Comparison of ENCODE assay signal across 18 cellular contexts in genomic region chr3:61065451-61066011, GRCh38.
DNase-seq lines count a peak whose midpoint lies in the region; ATAC-seq, FAIRE-seq and TF ChIP-seq lines count a peak whose summit lies in the region.
"Had no signal": no experiment of that assay in that cellular context is flagged by ENCODE, and none has a peak within 500 bp of the region (broad histone marks: within the 10 kb centered on the region; RNA-seq: fewer than 3 reads in every experiment).

No MANE protein-coding gene starts in this region.

- no peak for TF ChIP-seq EP300 in K562 (IDR thresholded peaks at IDR 0.05; ENCODE audit: low read length)

- intact Hi-C loops in K562 (cut with micrococcal nuclease), result no loop called here

- POLR2A ChIA-PET in HEK293T (lab: Yijun Ruan, JAX), result no interaction called here
- POLR2A ChIA-PET in K562 (lab: Yijun Ruan, JAX), result interaction anchor here (0.6 kb wide), 1 partner anchor 1559 kb away, joined by 5 read pairs; no protein-coding TSS in a partner anchor

- H3K9me1 ChIP-seq in K562 (ENCODE audit: control insufficient read depth, insufficient read depth, low read length), result no peaks in the 10 kb centered on the region

- no peaks in the 10 kb centered on the region for H3K27me3 Mint-ChIP-seq in HFFc6 (ENCODE audit: insufficient read depth)
- H3K27me3 Mint-ChIP-seq: CD4-positive, alpha-beta memory T cell had no signal

- CTCF ChIA-PET in HEK293T (lab: Yijun Ruan, JAX), result interaction anchor here (0.6 kb wide), 1 partner anchor 305 kb away, joined by 7 read pairs; no protein-coding TSS in a partner anchor
- CTCF ChIA-PET in K562 (lab: Yijun Ruan, JAX; ENCODE audit: low intra/inter-chr PET ratio), result no interaction called here

- no peaks in the 10 kb centered on the region for H3K36me3 ChIP-seq in K562 (ENCODE audit: control insufficient read depth, insufficient read depth, low read length)

- H3K4me3 Mint-ChIP-seq in HFFc6, result no peak overlapping the region
- H3K4me3 Mint-ChIP-seq: CD4-positive, alpha-beta memory T cell; GM23338; H9 had no signal

- TF ChIP-seq POLR2A in K562 (conservative IDR thresholded peaks at IDR 0.05), result no peak

- no TSS peak for BruUV-seq in K562 (replicated peaks; lab: Mats Ljungman, UMichigan)

- no peak overlapping the region for H3K4me2 ChIP-seq in K562 (ENCODE audit: insufficient read depth, low read length)
- H3K4me2 ChIP-seq: GM23338 had no signal

- no peak for ATAC-seq in K562
- ATAC-seq in stimulated activated naive CD8-positive, alpha-beta T cell treated with anti-CD3 and anti-CD28 coated beads, Interleukin-15, Interleukin-2, amounts not matched to agents 100 U/mL and 50 U/mL, for 24 hours, result no peak
- ATAC-seq: GM23338, HCT116 had no signal

- no peak overlapping the region for H3K4me3 ChIP-seq in K562
- H3K4me3 ChIP-seq: GM23338 had no signal

- H4K20me1 ChIP-seq in K562 (replicated peaks; ENCODE audit: control insufficient read depth, insufficient read depth, low read length), result no peaks in the 10 kb centered on the region

- H3K79me2 ChIP-seq in K562 (ENCODE audit: control insufficient read depth, insufficient read depth, low read length), result no peaks in the 10 kb centered on the region

- no peak overlapping the region for H3K27ac ChIP-seq in K562 (ENCODE audit: extremely low read depth, low read depth, low read length)

- FAIRE-seq in K562 (lab: Jason Lieb, UNC), result no peak
- FAIRE-seq: GM12891, GM18507 had no signal

- no peaks in the 10 kb centered on the region for H3K27me3 ChIP-seq in K562 (ENCODE audit: control insufficient read depth in 2 of 2, insufficient read depth in 2 of 2, low read length in 2 of 2)

- H3K4me1 ChIP-seq in K562 (replicated peaks in 1 of 2; ENCODE audit: control insufficient read depth in 2 of 2, insufficient read depth in 2 of 2, low read length in 2 of 2), result no peaks in the 10 kb centered on the region

- no peaks in the 10 kb centered on the region for H3K4me1 Mint-ChIP-seq in HFFc6 (ENCODE audit: low read depth)
- H3K4me1 Mint-ChIP-seq: CD4-positive, alpha-beta memory T cell; GM23338; H9 had no signal

- no peak overlapping the region for H3K9ac ChIP-seq in K562 (ENCODE audit: insufficient read depth in 1 of 2, low read depth in 2 of 2, low read length in 2 of 2)

- H3K9me3 Mint-ChIP-seq in HFFc6, result peaks cover 24% of the 10 kb centered on the region
- H3K9me3 Mint-ChIP-seq: GM23338, H9 had no signal

- no peak for TF ChIP-seq CTCF in K562 (IDR thresholded peaks at IDR 0.05 in 2 of 3, conservative IDR thresholded peaks at IDR 0.05 in 1 of 3; ENCODE audit: insufficient read depth in 2 of 3, low read depth in 1 of 3, low read length in 3 of 3)
- TF ChIP-seq CTCF in HFFc6 (IDR thresholded peaks at IDR 0.05), result no peak

- in situ Hi-C loops in K562 (cut with MboI), result no loop called here

- no peak overlapping the region for H2AFZ ChIP-seq in K562 (ENCODE audit: low read depth, low read length)
- H2AFZ ChIP-seq: GM23338 had no signal

- 25% methylated on average over 3 of the region's 3 CpGs for WGBS in K562 (ENCODE audit: insufficient coverage, low coverage, missing lambda C conversion rate)

- H3K9me3 ChIP-seq in K562 (replicated peaks; ENCODE audit: control insufficient read depth, insufficient read depth, low read depth, low read length), result no peaks in the 10 kb centered on the region

- H3K36me3 Mint-ChIP-seq in HFFc6 (ENCODE audit: low read depth), result no peaks in the 10 kb centered on the region
- H3K36me3 Mint-ChIP-seq: CD4-positive, alpha-beta memory T cell had no signal

- DNase-seq in DMS153 treated with DMSO at 0.1 percent for 48 hours (lab: John Stamatoyannopoulos, UW; ENCODE audit: unreplicated experiment) (peak; percentile 5), HEK293T (ENCODE audit: extremely low spot score) (no peak), K562 (ENCODE audit: extremely low read depth in 1 of 4, low spot score in 3 of 4) (no peak), NCI-H345 (lab: John Stamatoyannopoulos, UW) (no peak), HFFc6 (no peak)
- no peak for DNase-seq in stimulated activated naive CD8-positive, alpha-beta T cell treated with anti-CD3 and anti-CD28 coated beads, Interleukin-15, Interleukin-2, amounts not matched to agents 100 U/mL and 50 U/mL, for 24 hours
- DNase-seq: C1 segment of cervical spinal cord; Calu3; CD4-positive, alpha-beta memory T cell; COR-L47; DMS79; EL; GDM1; H9 had no signal

- H3K27ac Mint-ChIP-seq in HFFc6, result no peak overlapping the region
- H3K27ac Mint-ChIP-seq: CD4-positive, alpha-beta memory T cell; GM23338; H9 had no signal

- TF ChIP-seq RAD21 in K562 (CRISPR knock-in tag; conservative IDR thresholded peaks at IDR 0.05 in 1 of 2, IDR thresholded peaks at IDR 0.05 in 1 of 2), result no peak

TF ChIP-seq in HEK293T, 16 proteins besides CTCF, POLR2A, EP300 and RAD21:
- TF ChIP-seq ARNT (IDR thresholded peaks at IDR 0.05) (no peak), FOXA1 (IDR thresholded peaks at IDR 0.05) (no peak), LEF1 (IDR thresholded peaks at IDR 0.05; ENCODE audit: borderline replicate concordance) (no peak), PKNOX1 (IDR thresholded peaks at IDR 0.05) (peak; percentile 91), FOXM1 (IDR thresholded peaks at IDR 0.05; ENCODE audit: borderline replicate concordance) (no peak), HDGF (IDR thresholded peaks at IDR 0.05; ENCODE audit: borderline replicate concordance) (no peak), ZNF384 (IDR thresholded peaks at IDR 0.05) (peak; percentile 86), TARDBP (IDR thresholded peaks at IDR 0.05) (no peak), ELF4 (IDR thresholded peaks at IDR 0.05) (no peak), BHLHE40 (IDR thresholded peaks at IDR 0.05; ENCODE audit: borderline replicate concordance) (no peak), NFRKB (IDR thresholded peaks at IDR 0.05) (no peak), SP1 (IDR thresholded peaks at IDR 0.05) (no peak)

TF ChIP-seq in K562, 482 proteins besides CTCF, POLR2A, EP300 and RAD21:
- TF ChIP-seq C11orf30 (IDR thresholded peaks at IDR 0.05; ENCODE audit: low read depth) (peak; percentile 29; the same call in 1 of the 2 replicates), MAFK (IDR thresholded peaks at IDR 0.05; ENCODE audit: low read length) (0 out of 2 replicates have a peak, but pooled peaks have one; percentile 20), ZFX (CRISPR knock-in tag; IDR thresholded peaks at IDR 0.05) (no peak), MAFF (IDR thresholded peaks at IDR 0.05; ENCODE audit: low read length) (peak; percentile 27; the same call in 1 of the 2 replicates), ZNF316 (IDR thresholded peaks at IDR 0.05) (peak; percentile 44; the same call in 1 of the 2 replicates), FOXA1 (IDR thresholded peaks at IDR 0.05; ENCODE audit: borderline replicate concordance) (no peak), MAFG (tag; conservative IDR thresholded peaks at IDR 0.05) (0 out of 2 replicates have a peak, but pooled peaks have one; percentile 8)
